ENCODE assay signal across 17 cellular contexts in the genomic region with DNA sequence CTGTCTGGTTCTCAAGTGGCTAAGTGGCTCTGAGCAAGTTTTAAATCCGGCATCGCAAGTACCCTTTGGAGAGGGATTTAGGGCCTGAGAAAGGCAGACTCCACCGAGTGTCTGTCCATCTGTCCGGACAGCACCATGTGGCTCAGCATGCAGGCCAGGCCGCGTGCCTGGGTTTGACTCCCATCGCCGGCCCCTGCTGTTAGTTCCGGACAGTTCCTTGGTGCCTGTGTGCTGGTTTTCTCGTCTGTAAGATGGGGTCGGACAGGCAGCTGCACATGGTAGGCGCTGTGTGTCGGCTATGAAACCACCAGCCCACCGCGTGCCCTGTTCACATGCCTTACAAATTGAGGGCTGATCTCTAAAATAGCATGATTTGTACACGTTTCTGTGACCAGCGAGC. TPM values are rescaled to one million over a fixed set of nuclear protein-coding genes. Genes with fewer than 3 reads are reported as not detected.
DNase-seq lines count a peak whose midpoint lies in the region; ATAC-seq and TF ChIP-seq lines count a peak whose summit lies in the region.
"Had no signal": no experiment of that assay in that cellular context is flagged by ENCODE, and none has a peak within 500 bp of the region (broad histone marks: within the 10 kb centered on the region; RNA-seq: fewer than 3 reads in every experiment).

No MANE protein-coding gene starts in this region.

- no peak overlapping the region for H3K27ac ChIP-seq in lower lobe of right lung
- H3K27ac ChIP-seq in spleen = no peak overlapping the region
- H3K27ac ChIP-seq: 22Rv1, A549, BLaER1 had no signal

- H3K9me3 ChIP-seq in lower lobe of right lung = no peaks in the 10 kb centered on the region
- no peaks in the 10 kb centered on the region for H3K9me3 ChIP-seq in spleen
- H3K9me3 ChIP-seq: A549, BLaER1, HAP-1 had no signal

- intact Hi-C loops in lower lobe of right lung (cut with DNase I) (no loop called here), spleen (cut with DNase I; ENCODE audit: low total_unique reads) (no loop called here)

- H3K4me1 Mint-ChIP-seq in activated naive CD8-positive, alpha-beta T cell treated with anti-CD3 and anti-CD28 coated beads, Interleukin-2, amount 50 U/mL, for 24 hours = no peaks in the 10 kb centered on the region
- H3K4me1 Mint-ChIP-seq: CD14-positive monocyte had no signal

- no peak for TF ChIP-seq CTCF in lower lobe of right lung (IDR thresholded peaks at IDR 0.05)
- no peak for TF ChIP-seq CTCF in omental fat pad (IDR thresholded peaks at IDR 0.05)
- no peak for TF ChIP-seq CTCF in spleen (IDR thresholded peaks at IDR 0.05 in 8 of 11, conservative IDR thresholded peaks at IDR 0.05 in 3 of 11)

- H3K4me3 Mint-ChIP-seq in activated naive CD8-positive, alpha-beta T cell treated with anti-CD3 and anti-CD28 coated beads, Interleukin-2, amount 50 U/mL, for 24 hours = no peak overlapping the region
- H3K4me3 Mint-ChIP-seq: CD14-positive monocyte; CD4-positive, alpha-beta memory T cell had no signal

- H3K27me3 ChIP-seq in lower lobe of right lung (ENCODE audit: low read depth) (no peaks in the 10 kb centered on the region), spleen (replicated peaks in 1 of 7) (no peaks in the 10 kb centered on the region)
- H3K27me3 ChIP-seq: BLaER1 had no signal

- H3K27me3 Mint-ChIP-seq in activated naive CD8-positive, alpha-beta T cell treated with anti-CD3 and anti-CD28 coated beads, Interleukin-2, amount 50 U/mL, for 24 hours = no peaks in the 10 kb centered on the region
- H3K27me3 Mint-ChIP-seq: CD4-positive, alpha-beta memory T cell had no signal

- DNase-seq in NCI-H82 (lab: John Stamatoyannopoulos, UW) = peak; percentile 8
- DNase-seq in NCI-H82 treated with DMSO at 0.1 percent for 48 hours (lab: John Stamatoyannopoulos, UW; ENCODE audit: unreplicated experiment) = no peak
- peak; percentile 72 for DNase-seq in NCI-H524 treated with DMSO at 0.1 percent for 48 hours (lab: John Stamatoyannopoulos, UW)
- DNase-seq in lower lobe of right lung = peak; percentile 29
- no peak for DNase-seq in omental fat pad (ENCODE audit: low spot score)
- DNase-seq in spleen = no peak
- DNase-seq in activated naive CD8-positive, alpha-beta T cell treated with anti-CD3 and anti-CD28 coated beads, Interleukin-2, amount 50 U/mL, for 24 hours = no peak
- DNase-seq: CD4-positive, alpha-beta memory T cell; DMS153; DMS79; GDM1; GOT3 had no signal

- H3K4me1 ChIP-seq in lower lobe of right lung = no peaks in the 10 kb centered on the region
- H3K4me1 ChIP-seq in spleen = peaks cover 0 to 9% (median 3%) of the 10 kb centered on the region in 6 donors
- H3K4me1 ChIP-seq: A549, BLaER1 had no signal

- WGBS in spleen, 5 donors = 91 to 95% (median 92%) methylated on average over 16 to 17 of the region's 17 CpGs

- H3K4me3 ChIP-seq in lower lobe of right lung (no peak overlapping the region), spleen (no peak overlapping the region)
- H3K4me3 ChIP-seq: A549, BLaER1, HAP-1 had no signal

- no peak for TF ChIP-seq POLR2A in spleen (IDR thresholded peaks at IDR 0.05)

- ATAC-seq in lower lobe of right lung = no peak
- no peak for ATAC-seq in omental fat pad (ENCODE audit: low FRiP score)
- no peak for ATAC-seq in activated naive CD8-positive, alpha-beta T cell treated with anti-CD3 and anti-CD28 coated beads, Interleukin-2, amount 50 U/mL, for 24 hours
- ATAC-seq: A549 had no signal

- peaks cover 3% of the 10 kb centered on the region for H3K36me3 Mint-ChIP-seq in activated naive CD8-positive, alpha-beta T cell treated with anti-CD3 and anti-CD28 coated beads, Interleukin-2, amount 50 U/mL, for 24 hours (ENCODE audit: low read depth)

- peaks cover 44% of the 10 kb centered on the region for H3K36me3 ChIP-seq in lower lobe of right lung
- peaks cover 0 to 86% (median 40%) of the 10 kb centered on the region in 6 donors for H3K36me3 ChIP-seq in spleen

- no peaks in the 10 kb centered on the region for H3K9me3 Mint-ChIP-seq in activated naive CD8-positive, alpha-beta T cell treated with anti-CD3 and anti-CD28 coated beads, Interleukin-2, amount 50 U/mL, for 24 hours
- H3K9me3 Mint-ChIP-seq: CD14-positive monocyte; CD4-positive, alpha-beta memory T cell had no signal

- H3K27ac Mint-ChIP-seq in activated naive CD8-positive, alpha-beta T cell treated with anti-CD3 and anti-CD28 coated beads, Interleukin-2, amount 50 U/mL, for 24 hours = no peak overlapping the region
- H3K27ac Mint-ChIP-seq: CD4-positive, alpha-beta memory T cell had no signal

RNA-seq across cellular contexts. Expression of a gene that starts 31.0 kb away (rescaled TPM):
- total RNA-seq in lower lobe of right lung = 49.5 TPM
- 10 to 100 TPM; 33.9 to 66.5 (median 57.7) TPM for total RNA-seq in omental fat pad
- total RNA-seq in spleen = 100 to 1,000 TPM in 2 of 7 donors, 10 to 100 TPM in 5; 85.9 to 109 (median 98.5) TPM
- 10 to 100 TPM; 16.2 to 26.4 (median 17.5) TPM for polyA plus RNA-seq in spleen

RNA-seq across cellular contexts. Expression of a gene that starts 46.0 kb away (rescaled TPM):
- total RNA-seq in lower lobe of right lung (89.2 TPM), omental fat pad (10 to 100 TPM; 27.4 to 58.8 (median 50.2) TPM), spleen (10 to 100 TPM; 35.5 to 93.1 (median 73.7) TPM)
- 10 to 100 TPM; 32.6 to 61.5 (median 46.6) TPM for polyA plus RNA-seq in spleen

Comparison
In these comparisons a context has a peak if more than half of its experiments do, and no peak if none do; other contexts are left out.
1. DNase-seq: peak in NCI-H82 (single experiment), NCI-H524 treated with DMSO at 0.1 percent for 48 hours (single experiment) and lower lobe of right lung (single experiment); none in NCI-H82 treated with DMSO at 0.1 percent for 48 hours (single experiment), omental fat pad (single experiment), spleen (single experiment) and activated naive CD8-positive, alpha-beta T cell treated with anti-CD3 and anti-CD28 coated beads, Interleukin-2, amount 50 U/mL, for 24 hours (single experiment).